ENCODE assay signal across 23 cellular contexts in the genomic region with DNA sequence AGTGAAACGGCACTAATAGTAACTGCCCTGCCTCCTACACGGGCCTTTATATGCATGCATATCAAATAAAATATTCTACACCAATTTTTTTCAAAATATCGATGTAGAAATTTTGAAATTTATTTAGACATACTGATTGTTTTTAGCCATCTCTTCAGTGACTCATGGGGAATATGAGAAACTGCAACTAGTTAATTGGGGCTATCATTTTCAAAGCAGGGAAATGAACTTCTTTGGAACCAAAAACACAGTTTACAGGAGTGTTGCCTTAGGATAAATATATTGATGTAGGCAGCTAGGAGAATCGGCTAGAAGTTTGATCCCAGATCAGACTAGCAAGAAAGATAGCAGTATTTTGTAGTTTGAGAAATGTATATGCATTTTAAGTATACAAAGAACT.
DNase-seq lines count a peak whose midpoint lies in the region; ATAC-seq and TF ChIP-seq lines count a peak whose summit lies in the region.
"Had no signal": no experiment of that assay in that cellular context is flagged by ENCODE, and none has a peak within 500 bp of the region (broad histone marks: within the 10 kb centered on the region; RNA-seq: fewer than 3 reads in every experiment).

No MANE protein-coding gene starts in this region.

- H3K36me3 ChIP-seq in mammary epithelial cell (ENCODE audit: insufficient read depth, low read length), result no peaks in the 10 kb centered on the region
- H3K36me3 ChIP-seq in PC-3 (ENCODE audit: low read depth, low read length), result no peaks in the 10 kb centered on the region
- no peaks in the 10 kb centered on the region for H3K36me3 ChIP-seq in Peyer's patch
- H3K36me3 ChIP-seq: BE2C, BLaER1 had no signal

- H3F3A ChIP-seq in PC-3 (ENCODE audit: low read length, unreplicated experiment), result no peaks in the 10 kb centered on the region

- DNase-seq in MCF 10A (ENCODE audit: unreplicated experiment) (peak; percentile 11), mammary epithelial cell (no peak), PC-3 (no peak), Peyer's patch (no peak)
- DNase-seq: 8988T; ACHN; BE2C; C1 segment of cervical spinal cord; CD4-positive, alpha-beta memory T cell; CD4-positive, CD25-positive, alpha-beta regulatory T cell; CD8-positive, alpha-beta memory T cell; COR-L47; DMS 273 treated with DMSO at 0.1 percent for 48 hours; DMS153; DMS53; DMS79; DND-41; EL; GDM1 had no signal

- H3K4me1 ChIP-seq in mammary epithelial cell (ENCODE audit: insufficient read depth, low read length) (no peaks in the 10 kb centered on the region), PC-3 (ENCODE audit: insufficient read depth, low read length) (no peaks in the 10 kb centered on the region), Peyer's patch (no peaks in the 10 kb centered on the region)
- H3K4me1 ChIP-seq: BE2C, BLaER1 had no signal

- H2AFZ ChIP-seq in mammary epithelial cell (ENCODE audit: low read depth, low read length), result no peak overlapping the region
- H2AFZ ChIP-seq in PC-3 (ENCODE audit: low read length), result peak overlapping the region; percentile 38; the same call in 1 of the 2 replicates

- H4K20me1 ChIP-seq in mammary epithelial cell (ENCODE audit: insufficient read depth, low read length) (no peaks in the 10 kb centered on the region), PC-3 (ENCODE audit: low read length) (no peaks in the 10 kb centered on the region)
- H4K20me1 ChIP-seq: BLaER1 had no signal

- H3K27ac Mint-ChIP-seq in MCF 10A (ENCODE audit: low read depth, unreplicated experiment), result no peak overlapping the region
- H3K27ac Mint-ChIP-seq: CD14-positive monocyte; CD4-positive, CD25-positive, alpha-beta regulatory T cell; CD8-positive, alpha-beta memory T cell had no signal

- CTCF ChIA-PET in MCF 10A (lab: Yijun Ruan, JAX) (no interaction called here), mammary epithelial cell (lab: Charles Lee; ENCODE audit: low non-redundant PET) (no interaction called here), PC-3 (lab: Charles Lee) (no interaction called here)

- H3K27me3 ChIP-seq in mammary epithelial cell (ENCODE audit: insufficient read depth, low read length) (no peaks in the 10 kb centered on the region), PC-3 (ENCODE audit: low read length) (no peaks in the 10 kb centered on the region), Peyer's patch (no peaks in the 10 kb centered on the region)
- H3K27me3 ChIP-seq: BE2C, BLaER1 had no signal

- H3K9me3 ChIP-seq in mammary epithelial cell (replicated peaks; ENCODE audit: insufficient read depth, low read length), result no peaks in the 10 kb centered on the region
- no peaks in the 10 kb centered on the region for H3K9me3 ChIP-seq in PC-3 (ENCODE audit: low read length)
- H3K9me3 ChIP-seq in Peyer's patch, result no peaks in the 10 kb centered on the region
- H3K9me3 ChIP-seq: BE2C, BLaER1 had no signal

- intact Hi-C loops in MCF 10A (cut with micrococcal nuclease) (no loop called here), mammary epithelial cell (cut with micrococcal nuclease) (no loop called here), PC-3 (cut with micrococcal nuclease) (no loop called here)

- dilution Hi-C loops in mammary epithelial cell (cut with HindIII; ENCODE audit: low sequenced_read_pairs), result no loop called here

- TF ChIP-seq CTCF in MCF 10A (IDR thresholded peaks at IDR 0.05; ENCODE audit: unreplicated experiment) (no peak), mammary epithelial cell (conservative IDR thresholded peaks at IDR 0.05 in 1 of 2, IDR thresholded peaks at IDR 0.05 in 1 of 2; ENCODE audit: extremely low read depth in 1 of 2, insufficient read depth in 1 of 2, low read depth in 1 of 2, low read length in 2 of 2) (no peak), PC-3 (conservative IDR thresholded peaks at IDR 0.05; ENCODE audit: low read depth, low read length) (no peak), Peyer's patch (IDR thresholded peaks at IDR 0.05) (no peak)

- H3K36me3 Mint-ChIP-seq in MCF 10A (ENCODE audit: insufficient read depth, unreplicated experiment), result no peaks in the 10 kb centered on the region
- H3K36me3 Mint-ChIP-seq: CD14-positive monocyte; CD4-positive, alpha-beta memory T cell; CD4-positive, CD25-positive, alpha-beta regulatory T cell; CD8-positive, alpha-beta memory T cell had no signal

- no peak for ATAC-seq in PC-3
- ATAC-seq in HG03159 (IDR thresholded peaks at IDR 0.05; ENCODE audit: unreplicated experiment), result no peak
- ATAC-seq: GM12878 had no signal

- no peak overlapping the region for H3K4me3 Mint-ChIP-seq in MCF 10A (ENCODE audit: unreplicated experiment)
- H3K4me3 Mint-ChIP-seq: CD14-positive monocyte; CD4-positive, alpha-beta memory T cell; CD4-positive, CD25-positive, alpha-beta regulatory T cell; CD8-positive, alpha-beta memory T cell had no signal

- no peak overlapping the region for H3K27ac ChIP-seq in mammary epithelial cell (ENCODE audit: insufficient read depth, low read depth, low read length)
- H3K27ac ChIP-seq in PC-3 (ENCODE audit: low read length), result no peak overlapping the region
- H3K27ac ChIP-seq in Peyer's patch, result no peak overlapping the region
- H3K27ac ChIP-seq: BLaER1 had no signal

- no peaks in the 10 kb centered on the region for H3K9me2 ChIP-seq in PC-3 (replicated peaks; ENCODE audit: low read length)

- WGBS in mammary epithelial cell (ENCODE audit: low coverage, missing lambda C conversion rate), result 32% methylated on average over 4 of the region's 4 CpGs

- H3K4me3 ChIP-seq in mammary epithelial cell (replicated peaks in 1 of 3; ENCODE audit: insufficient read depth in 1 of 3, low read depth in 2 of 3, low read length in 3 of 3), result no peak overlapping the region
- H3K4me3 ChIP-seq in PC-3 (ENCODE audit: low read length), result no peak overlapping the region
- no peak overlapping the region for H3K4me3 ChIP-seq in Peyer's patch
- H3K4me3 ChIP-seq: BLaER1, GM12878 had no signal

- no peaks in the 10 kb centered on the region for H3K9me3 Mint-ChIP-seq in MCF 10A (ENCODE audit: unreplicated experiment)

- no peak for TF ChIP-seq POLR2A in Peyer's patch (IDR thresholded peaks at IDR 0.05)

- H3K4me2 ChIP-seq in mammary epithelial cell (ENCODE audit: insufficient read depth, low read depth, low read length) (no peak overlapping the region), PC-3 (ENCODE audit: low read length) (peak overlapping the region; percentile 46; the same call in 1 of the 2 replicates)
- H3K4me2 ChIP-seq: BLaER1 had no signal

- no peaks in the 10 kb centered on the region for H3K79me2 ChIP-seq in mammary epithelial cell (ENCODE audit: insufficient read depth, low read length)
- H3K79me2 ChIP-seq in PC-3 (ENCODE audit: low read length), result no peaks in the 10 kb centered on the region

- H3K9ac ChIP-seq in mammary epithelial cell (ENCODE audit: insufficient read depth, low read length) (no peak overlapping the region), PC-3 (ENCODE audit: low read length) (no peak overlapping the region)
- H3K9ac ChIP-seq: BLaER1 had no signal

- BruUV-seq in MCF 10A (replicated peaks; lab: Mats Ljungman, UMichigan) (no TSS peak), mammary epithelial cell (replicated peaks; lab: Mats Ljungman, UMichigan) (no TSS peak), PC-3 (replicated peaks; lab: Mats Ljungman, UMichigan) (no TSS peak)

- peaks cover 9% of the 10 kb centered on the region for H3K4me1 Mint-ChIP-seq in MCF 10A (ENCODE audit: insufficient read depth, unreplicated experiment)
- H3K4me1 Mint-ChIP-seq: CD14-positive monocyte; CD4-positive, alpha-beta memory T cell; CD4-positive, CD25-positive, alpha-beta regulatory T cell; CD8-positive, alpha-beta memory T cell had no signal

- in situ Hi-C loops in mammary epithelial cell (cut with MboI; ENCODE audit: low sequenced_read_pairs in 2 of 2), result no loop called here

- POLR2A ChIA-PET in MCF 10A (lab: Yijun Ruan, JAX) (interaction anchor here (0.8 kb wide), 1 partner anchor 11 kb away, joined by 3 read pairs; no protein-coding TSS in a partner anchor), PC-3 (lab: Charles Lee; ENCODE audit: unreplicated experiment) (no interaction called here)

- H3K27me3 Mint-ChIP-seq in MCF 10A (ENCODE audit: insufficient read depth, unreplicated experiment), result no peaks in the 10 kb centered on the region
- H3K27me3 Mint-ChIP-seq: CD4-positive, alpha-beta memory T cell; CD4-positive, CD25-positive, alpha-beta regulatory T cell; CD8-positive, alpha-beta memory T cell had no signal
